In the genomic region with DNA sequence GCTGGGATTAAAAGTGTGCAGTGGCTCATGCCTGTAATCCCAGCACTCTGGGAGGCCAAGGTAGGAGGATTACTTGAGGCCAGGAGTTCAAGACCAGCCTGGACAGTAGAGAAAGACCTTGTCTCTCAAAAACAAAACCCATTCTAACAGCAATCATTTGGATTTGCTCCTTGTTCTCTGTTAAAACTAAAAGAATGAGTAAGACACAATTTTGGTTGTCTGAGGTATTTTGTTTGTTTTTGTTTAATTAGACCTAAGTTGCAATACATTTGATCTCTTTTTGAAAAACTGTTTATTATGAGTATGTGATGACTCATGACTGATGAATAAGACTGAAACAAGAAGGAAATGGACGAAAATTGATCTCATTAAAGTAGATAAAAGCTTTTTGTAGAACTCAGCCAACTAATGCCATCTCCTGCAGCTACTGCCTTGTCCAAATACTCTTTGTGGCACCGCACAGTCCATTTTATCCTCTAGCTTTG, we compare ENCODE assay signal across 11 cellular contexts. TPM values are rescaled to one million over a fixed set of nuclear protein-coding genes. Genes with fewer than 3 reads are reported as not detected.
DNase-seq lines count a peak whose midpoint lies in the region; ATAC-seq, FAIRE-seq and TF ChIP-seq lines count a peak whose summit lies in the region.
"Had no signal": no experiment of that assay in that cellular context is flagged by ENCODE, and none has a peak within 500 bp of the region (broad histone marks: within the 10 kb centered on the region; RNA-seq: fewer than 3 reads in every experiment).

No MANE protein-coding gene starts in this region.

- H2AFZ ChIP-seq in K562 (ENCODE audit: low read depth, low read length): no peak overlapping the region
- no peak overlapping the region for H2AFZ ChIP-seq in MM.1S (ENCODE audit: low read length)

- WGBS in K562 (ENCODE audit: insufficient coverage, low coverage, missing lambda C conversion rate): 47% methylated on average over 2 of the region's 2 CpGs

- H3K4me1 ChIP-seq in K562 (replicated peaks in 1 of 2; ENCODE audit: control insufficient read depth in 2 of 2, insufficient read depth in 2 of 2, low read length in 2 of 2) (peaks cover 0 to 4% of the 10 kb centered on the region in 2 experiments; a peak in 3 of 5 replicates), MM.1S (ENCODE audit: low read length) (peaks cover 5% of the 10 kb centered on the region; the same call in 1 of the 2 replicates)

- no peak for ATAC-seq in K562
- ATAC-seq in stimulated activated effector memory CD8-positive, alpha-beta T cell treated with anti-CD3 and anti-CD28 coated beads, Interleukin-12 subunit alpha, Interleukin-12 subunit beta, amount 100 ng/mL, for 72 hours: peak; percentile 80

- H3K4me2 ChIP-seq in K562 (ENCODE audit: insufficient read depth, low read length) (no peak overlapping the region), MM.1S (ENCODE audit: low read depth, low read length) (no peak overlapping the region)

- in situ Hi-C loops in K562 (cut with MboI): no loop called here

- H3K27me3 ChIP-seq in K562 (ENCODE audit: control insufficient read depth in 2 of 2, insufficient read depth in 2 of 2, low read length in 2 of 2) (no peaks in the 10 kb centered on the region), MM.1S (replicated peaks; ENCODE audit: insufficient read depth, low read length) (no peaks in the 10 kb centered on the region)

- TF ChIP-seq POLR2A in NB4 (IDR thresholded peaks at IDR 0.05; ENCODE audit: extremely low read depth, insufficient read length) (no peak), K562 (conservative IDR thresholded peaks at IDR 0.05) (no peak)

- H4K20me1 ChIP-seq in K562 (replicated peaks; ENCODE audit: control insufficient read depth, insufficient read depth, low read length) (peaks cover 5% of the 10 kb centered on the region), MM.1S (ENCODE audit: insufficient read depth, low read length) (no peaks in the 10 kb centered on the region)

- TF ChIP-seq CTCF in NB4 (IDR thresholded peaks at IDR 0.05; ENCODE audit: low read depth, low read length) (no peak), K562 (IDR thresholded peaks at IDR 0.05 in 2 of 3, conservative IDR thresholded peaks at IDR 0.05 in 1 of 3; ENCODE audit: insufficient read depth in 2 of 3, low read depth in 1 of 3, low read length in 3 of 3) (no peak), MM.1S (IDR thresholded peaks at IDR 0.05; ENCODE audit: low read length) (no peak)

- no peaks in the 10 kb centered on the region for H3K9me3 Mint-ChIP-seq in activated CD4-positive, alpha-beta T cell treated with anti-CD3 and anti-CD28 coated beads, Interleukin-2, amount 10 ng/mL, durations not matched to agents 24 days and 14 days
- H3K9me3 Mint-ChIP-seq in stimulated activated effector memory CD8-positive, alpha-beta T cell treated with anti-CD3 and anti-CD28 coated beads, Interleukin-12 subunit alpha, Interleukin-12 subunit beta, amount 100 ng/mL, for 72 hours: no peaks in the 10 kb centered on the region

- no peak overlapping the region for H3K27ac ChIP-seq in K562 (ENCODE audit: extremely low read depth, low read depth, low read length)
- H3K27ac ChIP-seq in MM.1S (ENCODE audit: low read length): no peak overlapping the region

- TF ChIP-seq EP300 in K562 (IDR thresholded peaks at IDR 0.05; ENCODE audit: low read length): no peak

- no peak overlapping the region for H3K4me3 ChIP-seq in NB4 (ENCODE audit: low read depth, low read length)
- no peak overlapping the region for H3K4me3 ChIP-seq in K562
- H3K4me3 ChIP-seq in MM.1S (ENCODE audit: low read length): no peak overlapping the region

- H3F3A ChIP-seq in MM.1S (ENCODE audit: insufficient read depth, low read length): no peaks in the 10 kb centered on the region

- CTCF ChIA-PET in K562 (lab: Yijun Ruan, JAX; ENCODE audit: low intra/inter-chr PET ratio): no interaction called here

- H3K4me3 Mint-ChIP-seq in activated CD4-positive, alpha-beta T cell treated with anti-CD3 and anti-CD28 coated beads, Interleukin-2, amount 10 ng/mL, durations not matched to agents 24 days and 14 days: peak overlapping the region; percentile 8
- no peak overlapping the region for H3K4me3 Mint-ChIP-seq in stimulated activated effector memory CD8-positive, alpha-beta T cell treated with anti-CD3 and anti-CD28 coated beads, Interleukin-12 subunit alpha, Interleukin-12 subunit beta, amount 100 ng/mL, for 72 hours

- H3K9me3 ChIP-seq in K562 (replicated peaks; ENCODE audit: control insufficient read depth, insufficient read depth, low read depth, low read length) (no peaks in the 10 kb centered on the region), MM.1S (replicated peaks; ENCODE audit: insufficient read depth, low read length) (no peaks in the 10 kb centered on the region)

- H3K36me3 Mint-ChIP-seq in activated CD4-positive, alpha-beta T cell treated with anti-CD3 and anti-CD28 coated beads, Interleukin-2, amount 10 ng/mL, durations not matched to agents 24 days and 14 days (ENCODE audit: low read depth): peaks cover 7% of the 10 kb centered on the region
- peaks cover 5% of the 10 kb centered on the region for H3K36me3 Mint-ChIP-seq in stimulated activated effector memory CD8-positive, alpha-beta T cell treated with anti-CD3 and anti-CD28 coated beads, Interleukin-12 subunit alpha, Interleukin-12 subunit beta, amount 100 ng/mL, for 72 hours

- POLR2A ChIA-PET in K562 (lab: Yijun Ruan, JAX): interaction anchor here (1.0 kb wide), 1 partner anchor 10 kb away, joined by 3 read pairs; no protein-coding TSS in a partner anchor

- H3K4me1 Mint-ChIP-seq in activated CD4-positive, alpha-beta T cell treated with anti-CD3 and anti-CD28 coated beads, Interleukin-2, amount 10 ng/mL, durations not matched to agents 24 days and 14 days: peaks cover 33% of the 10 kb centered on the region
- H3K4me1 Mint-ChIP-seq in stimulated activated effector memory CD8-positive, alpha-beta T cell treated with anti-CD3 and anti-CD28 coated beads, Interleukin-12 subunit alpha, Interleukin-12 subunit beta, amount 100 ng/mL, for 72 hours: peaks cover 52% of the 10 kb centered on the region

- H3K36me3 ChIP-seq in K562 (ENCODE audit: control insufficient read depth, insufficient read depth, low read length): no peaks in the 10 kb centered on the region
- H3K36me3 ChIP-seq in MM.1S (replicated peaks; ENCODE audit: insufficient read depth, low read length): no peaks in the 10 kb centered on the region

- H3K9me2 ChIP-seq in MM.1S (replicated peaks; ENCODE audit: insufficient read depth, low read length): no peaks in the 10 kb centered on the region

- no peaks in the 10 kb centered on the region for H3K27me3 Mint-ChIP-seq in activated CD4-positive, alpha-beta T cell treated with anti-CD3 and anti-CD28 coated beads, Interleukin-2, amount 10 ng/mL, durations not matched to agents 24 days and 14 days

- FAIRE-seq in K562 (lab: Jason Lieb, UNC): no peak

- intact Hi-C loops in activated CD4-positive, alpha-beta T cell treated with anti-CD3 and anti-CD28 coated beads, Interleukin-2, amount 10 ng/mL, durations not matched to agents 24 days and 14 days (cut with micrococcal nuclease): loop anchor here (1.0 to 10.0 kb wide), 4 partner anchors 29 to 112 kb away; a partner anchor contains a TSS
- intact Hi-C loops in K562 (cut with micrococcal nuclease): no loop called here

- peak overlapping the region; percentile 66 for H3K27ac Mint-ChIP-seq in activated CD4-positive, alpha-beta T cell treated with anti-CD3 and anti-CD28 coated beads, Interleukin-2, amount 10 ng/mL, durations not matched to agents 24 days and 14 days
- H3K27ac Mint-ChIP-seq in stimulated activated effector memory CD8-positive, alpha-beta T cell treated with anti-CD3 and anti-CD28 coated beads, Interleukin-12 subunit alpha, Interleukin-12 subunit beta, amount 100 ng/mL, for 72 hours: peak overlapping the region; percentile 20

- H3K79me2 ChIP-seq in K562 (ENCODE audit: control insufficient read depth, insufficient read depth, low read length) (peaks cover 60% of the 10 kb centered on the region), MM.1S (ENCODE audit: low read length) (peaks cover 75% of the 10 kb centered on the region)

- DNase-seq in activated CD4-positive, alpha-beta T cell treated with anti-CD3 and anti-CD28 coated beads, Interleukin-2, amount 10 ng/mL, durations not matched to agents 24 days and 14 days: no peak
- no peak for DNase-seq in activated CD4-positive, alpha-beta T cell treated with anti-CD3 and anti-CD28 coated beads for 48 hours
- DNase-seq in NB4 (ENCODE audit: low read depth): peak; percentile 20
- no peak for DNase-seq in K562 (ENCODE audit: extremely low read depth in 1 of 4, low spot score in 3 of 4)
- DNase-seq in stimulated activated effector memory CD8-positive, alpha-beta T cell treated with anti-CD3 and anti-CD28 coated beads, Interleukin-12 subunit alpha, Interleukin-12 subunit beta, amount 100 ng/mL, for 72 hours (ENCODE audit: low spot score in 2 of 2): no peak
- no peak for DNase-seq in NCI-H2196 (lab: John Stamatoyannopoulos, UW; ENCODE audit: unreplicated experiment)
- DNase-seq in NCI-H345 treated with DMSO at 0.1 percent for 48 hours (lab: John Stamatoyannopoulos, UW; ENCODE audit: unreplicated experiment): no peak
- DNase-seq in MM.1S: no peak
- DNase-seq: activated CD4-positive, CD25-positive, alpha-beta regulatory T cell; effector CD8-positive, alpha-beta T cell; NCI-H1694 treated with DMSO at 0.1 percent for 48 hours had no signal

- H3K9ac ChIP-seq in K562 (ENCODE audit: insufficient read depth in 1 of 2, low read depth in 2 of 2, low read length in 2 of 2): no peak overlapping the region
- H3K9ac ChIP-seq in MM.1S (ENCODE audit: low read length): no peak overlapping the region

- TF ChIP-seq RAD21 in K562 (CRISPR knock-in tag; conservative IDR thresholded peaks at IDR 0.05 in 1 of 2, IDR thresholded peaks at IDR 0.05 in 1 of 2): no peak

- no TSS peak for BruUV-seq in K562 (replicated peaks; lab: Mats Ljungman, UMichigan)

- H3K9me1 ChIP-seq in K562 (ENCODE audit: control insufficient read depth, insufficient read depth, low read length): no peaks in the 10 kb centered on the region

RNA-seq across cellular contexts. Expression of a gene that starts 29.0 kb away (rescaled TPM):
- total RNA-seq in activated CD4-positive, alpha-beta T cell treated with anti-CD3 and anti-CD28 coated beads, Interleukin-2, amount 10 ng/mL, durations not matched to agents 24 days and 14 days: 64.1 and 64.7 TPM in 2 replicates
- 147 and 204 TPM in 2 replicates for total RNA-seq in K562 (2011; cell fraction: chromatin; rRNA removed; ENCODE audit: low replicate concordance)
- total RNA-seq in K562 (2011; cell fraction: nucleolus; rRNA removed): 111 and 116 TPM in 2 replicates
- total RNA-seq in K562 (2011; cell fraction: nucleoplasm; rRNA removed): 154 and 170 TPM in 2 replicates
- 29.9 and 31.1 TPM in 2 replicates for total RNA-seq in K562 (2014; rRNA removed)
- 24.0 and 26.5 TPM in 2 replicates for total RNA-seq in K562 (2014; rRNA removed; fragmentation: Illumina TruSeq; extraction: Trizol)
- 22.9 and 24.5 TPM in 2 replicates for total RNA-seq in K562 (2015; rRNA removed; fragmentation: Illumina TruSeq; extraction: Trizol)
- total RNA-seq in K562 (2021): 32.9 and 36.0 TPM in 2 replicates
- 23.6 and 28.9 TPM in 2 replicates for polyA plus RNA-seq in K562 (2011; rRNA removed)
- polyA plus RNA-seq in K562 (2011; cell fraction: cytosol; rRNA removed): 12.2 and 19.7 TPM in 2 replicates
- polyA plus RNA-seq in K562 (2011; cell fraction: nucleus; rRNA removed): 26.3 and 32.2 TPM in 2 replicates
- polyA plus RNA-seq in K562 (2012): 23.7 and 25.1 TPM in 2 replicates
- polyA plus RNA-seq in K562 (2014; fragmentation: Illumina TruSeq; extraction: Trizol): 22.2 and 25.8 TPM in 2 replicates
- 1 to 10 TPM; 6.2 to 7.2 TPM for polyA plus RNA-seq in K562 (2014; fragmentation: Nextera tagmentation; extraction: Ambion mirVana)
- 18.0 and 20.6 TPM in 2 replicates for polyA plus RNA-seq in K562 (2014; rRNA removed)
- polyA minus RNA-seq in K562 (2011; rRNA and poly(A)+ RNA removed): 56.5 and 66.1 TPM in 2 replicates
- 26.3 and 35.2 TPM in 2 replicates for polyA minus RNA-seq in K562 (2011; cell fraction: cytosol; rRNA and poly(A)+ RNA removed)
- polyA minus RNA-seq in K562 (2011; cell fraction: nucleus; rRNA and poly(A)+ RNA removed): 24.6 and 39.7 TPM in 2 replicates
